In genomic region chr12:51326762-51327439, GRCh38 we compare ENCODE assay signal across 9 cellular contexts. TPM values are rescaled to one million over a fixed set of nuclear protein-coding genes. Genes with fewer than 3 reads are reported as not detected.
DNase-seq lines count a peak whose midpoint lies in the region; ATAC-seq and TF ChIP-seq lines count a peak whose summit lies in the region.
"Had no signal": no experiment of that assay in that cellular context is flagged by ENCODE, and none has a peak within 500 bp of the region (broad histone marks: within the 10 kb centered on the region; RNA-seq: fewer than 3 reads in every experiment).

No MANE protein-coding gene starts in this region.

- H3K4me1 Mint-ChIP-seq in activated naive CD4-positive, alpha-beta T cell treated with anti-CD3 and anti-CD28 coated beads, Interleukin-2, amount 50 U/mL, for 24 hours: peaks cover 87% of the 10 kb centered on the region
- H3K4me1 Mint-ChIP-seq in activated B cell treated with CpG ODN at 0.5 μM for 24 hours: peaks cover 81% of the 10 kb centered on the region

- peak overlapping the region; percentile 97 for H3K27ac Mint-ChIP-seq in activated naive CD4-positive, alpha-beta T cell treated with anti-CD3 and anti-CD28 coated beads, Interleukin-2, amount 50 U/mL, for 24 hours
- H3K27ac Mint-ChIP-seq in activated B cell treated with CpG ODN at 0.5 μM for 24 hours: peak overlapping the region; percentile 72

- peak overlapping the region; percentile 66 for H3K4me3 Mint-ChIP-seq in activated naive CD4-positive, alpha-beta T cell treated with anti-CD3 and anti-CD28 coated beads, Interleukin-2, amount 50 U/mL, for 24 hours
- H3K4me3 Mint-ChIP-seq in activated B cell treated with CpG ODN at 0.5 μM for 24 hours: peak overlapping the region; percentile 62

- no peak for TF ChIP-seq CTCF in activated B cell treated with CpG ODN at 0.5 μM for 24 hours (IDR thresholded peaks at IDR 0.05)
- TF ChIP-seq CTCF in thoracic aorta (IDR thresholded peaks at IDR 0.05): no peak

- H3K27ac ChIP-seq in thoracic aorta: peak overlapping the region; percentile 38 to 40

- H3K4me3 ChIP-seq in thoracic aorta: no peak overlapping the region
- H3K4me3 ChIP-seq: body of pancreas had no signal

- ATAC-seq in HG03460 (IDR thresholded peaks at IDR 0.05; ENCODE audit: unreplicated experiment) (peak; percentile 33), activated B cell treated with CpG ODN at 0.5 μM for 24 hours (ENCODE audit: low read depth) (peak; percentile 41), thoracic aorta (ENCODE audit: insufficient number of reproducible peaks, low FRiP score, low read depth) (peak; percentile 48), HG02763 (IDR thresholded peaks at IDR 0.05; ENCODE audit: unreplicated experiment) (no peak)
- ATAC-seq: body of pancreas had no signal

- no peak for DNase-seq in activated naive CD4-positive, alpha-beta T cell (lab: John Stamatoyannopoulos, UW)
- no peak for DNase-seq in activated B cell treated with CpG ODN at 0.5 μM for 24 hours
- DNase-seq in hepatic stellate cell (ENCODE audit: low spot score): peak; percentile 40
- no peak for DNase-seq in thoracic aorta (ENCODE audit: low spot score)
- DNase-seq in T1000 (lab: John Stamatoyannopoulos, UW): no peak

- H3K4me1 ChIP-seq in thoracic aorta (ENCODE audit: control insufficient read depth in 1 of 2, low read depth in 2 of 2): peaks cover 0 to 15% of the 10 kb centered on the region in 2 donors
- H3K4me1 ChIP-seq: body of pancreas had no signal

- H3K36me3 ChIP-seq in thoracic aorta: no peaks in the 10 kb centered on the region

- no peaks in the 10 kb centered on the region for H3K9me3 ChIP-seq in thoracic aorta
- H3K9me3 ChIP-seq: body of pancreas had no signal

- H3K9me3 Mint-ChIP-seq in activated naive CD4-positive, alpha-beta T cell treated with anti-CD3 and anti-CD28 coated beads, Interleukin-2, amount 50 U/mL, for 24 hours: no peaks in the 10 kb centered on the region
- no peaks in the 10 kb centered on the region for H3K9me3 Mint-ChIP-seq in activated B cell treated with CpG ODN at 0.5 μM for 24 hours

- H3K27me3 Mint-ChIP-seq in activated naive CD4-positive, alpha-beta T cell treated with anti-CD3 and anti-CD28 coated beads, Interleukin-2, amount 50 U/mL, for 24 hours: no peaks in the 10 kb centered on the region
- H3K27me3 Mint-ChIP-seq in activated B cell treated with CpG ODN at 0.5 μM for 24 hours: no peaks in the 10 kb centered on the region

- H3K36me3 Mint-ChIP-seq in activated naive CD4-positive, alpha-beta T cell treated with anti-CD3 and anti-CD28 coated beads, Interleukin-2, amount 50 U/mL, for 24 hours: peaks cover 3% of the 10 kb centered on the region
- H3K36me3 Mint-ChIP-seq in activated B cell treated with CpG ODN at 0.5 μM for 24 hours (ENCODE audit: low read depth): peaks cover 2% of the 10 kb centered on the region

- CTCF ChIA-PET in activated B cell treated with CpG ODN at 0.5 μM for 24 hours (lab: Charles Lee): interaction anchor here (1.3 to 2.9 kb wide), 2 partner anchors 13 to 14 kb away, joined by 3 to 18 read pairs; no protein-coding TSS in a partner anchor

- POLR2A ChIA-PET in activated B cell treated with CpG ODN at 0.5 μM for 24 hours (lab: Charles Lee): interaction anchor here (0.7 to 1.8 kb wide), 10 partner anchors 14 to 400 kb away, joined by 3 to 13 read pairs (median 4); partner anchors contain the start of gene DAZAP2

- no peaks in the 10 kb centered on the region for H3K27me3 ChIP-seq in thoracic aorta (replicated peaks; ENCODE audit: insufficient read depth)
- H3K27me3 ChIP-seq: body of pancreas had no signal

- intact Hi-C loops in activated B cell treated with CpG ODN at 0.5 μM for 24 hours (cut with micrococcal nuclease): loop anchor here (10.0 kb wide), 3 partner anchors 242 to 812 kb away; partner anchors contain the start of gene CSRNP2

RNA-seq across cellular contexts. Expression of gene BIN2, which starts 2.9 kb away (rescaled TPM):
- total RNA-seq in activated B cell treated with CpG ODN at 0.5 μM for 24 hours (22.2 and 25.6 TPM in 2 replicates), thoracic aorta (10 to 100 TPM in 1 of 2 donors, 1 to 10 TPM in 1; 4.6 to 11.9 TPM)

RNA-seq across cellular contexts. Expression of gene CELA1, which starts 19.6 kb away (rescaled TPM):
- not detected in 2 replicates for total RNA-seq in activated B cell treated with CpG ODN at 0.5 μM for 24 hours
- not detected for total RNA-seq in thoracic aorta
- total RNA-seq: body of pancreas had no signal

RNA-seq across cellular contexts. Expression of gene SMAGP, which starts 56.7 kb away (rescaled TPM):
- total RNA-seq in activated B cell treated with CpG ODN at 0.5 μM for 24 hours: 11.4 and 11.5 TPM in 2 replicates
- total RNA-seq in thoracic aorta: 1 to 10 TPM; 7.6 to 7.8 TPM
